8 cellular contexts compared by ENCODE assay signal in the genomic region with DNA sequence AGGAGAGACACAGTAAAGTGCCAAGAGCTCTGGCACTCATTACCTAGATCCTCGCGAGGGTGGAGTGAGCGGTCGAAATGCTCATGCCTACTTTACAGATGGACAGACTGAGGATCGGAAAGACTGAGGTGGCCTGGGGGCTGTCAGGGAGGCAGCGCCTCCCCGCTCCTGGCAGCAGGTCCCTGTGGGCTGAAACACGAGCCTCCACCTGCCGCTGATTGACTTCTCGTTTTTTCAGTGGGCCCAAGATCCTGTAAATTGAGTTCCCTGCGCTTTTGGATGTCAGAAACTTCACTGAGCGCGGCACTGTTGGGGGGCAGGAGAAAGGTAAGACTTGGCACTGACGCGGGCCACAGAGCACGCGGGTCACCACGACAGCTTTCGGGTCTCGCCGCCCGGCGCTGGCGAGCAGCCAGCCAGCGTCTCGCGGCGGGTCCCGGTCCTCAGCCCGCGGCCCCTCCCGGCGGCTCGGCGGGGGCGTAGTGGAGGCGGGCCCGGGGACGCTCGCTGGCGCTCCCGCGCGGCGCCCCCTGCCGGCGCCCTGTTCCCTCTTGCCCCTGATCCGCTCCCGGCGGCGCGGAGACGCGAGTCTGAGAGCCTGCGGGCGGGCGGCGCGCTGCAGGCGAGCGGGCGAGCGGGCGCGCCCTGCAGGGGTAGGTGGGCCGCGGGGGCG. TPM values are rescaled to one million over a fixed set of nuclear protein-coding genes. Genes with fewer than 3 reads are reported as not detected.
DNase-seq lines count a peak whose midpoint lies in the region; ATAC-seq and TF ChIP-seq lines count a peak whose summit lies in the region.

No MANE protein-coding gene starts in this region.

- intact Hi-C loops in lower lobe of right lung (cut with DNase I) = no loop called here

- peaks cover 6% of the 10 kb centered on the region for H3K4me1 ChIP-seq in lower lobe of right lung

- no peaks in the 10 kb centered on the region for H3K9me3 ChIP-seq in lower lobe of right lung

- peaks cover 51% of the 10 kb centered on the region for H3K27me3 ChIP-seq in lower lobe of right lung (ENCODE audit: low read depth)

- TF ChIP-seq CTCF in GM12875 (IDR thresholded peaks at IDR 0.05; ENCODE audit: borderline replicate concordance, insufficient read depth, low read depth, low read length) (peak; percentile 81), coronary artery (IDR thresholded peaks at IDR 0.05) (no peak), lower lobe of right lung (IDR thresholded peaks at IDR 0.05) (peak; percentile 44)

- peak; percentile 63 for DNase-seq in NCI-H2196 treated with DMSO at 0.1 percent for 48 hours (lab: John Stamatoyannopoulos, UW; ENCODE audit: unreplicated experiment)
- DNase-seq in activated CD4-positive, alpha-beta T cell treated with anti-CD3 and anti-CD28 coated beads for 4 hours = peak; percentile 74 to 75
- DNase-seq in coronary artery (ENCODE audit: low spot score) = no peak
- peak; percentile 69 for DNase-seq in lower lobe of right lung
- DNase-seq in stimulated activated CD4-positive, alpha-beta T cell treated with anti-CD3 and anti-CD28 coated beads, TNF-alpha, amount 100 ng/mL, for 1 hour (ENCODE audit: low read depth in 3 of 3, low spot score in 1 of 3) = peak; percentile 21 to 73 (median 44)
- no peak for DNase-seq in GF-D8 (lab: John Stamatoyannopoulos, UW)

- H3K36me3 ChIP-seq in lower lobe of right lung = no peaks in the 10 kb centered on the region

- ATAC-seq in HG02981 (IDR thresholded peaks at IDR 0.05; ENCODE audit: unreplicated experiment) (peak; percentile 88), lower lobe of right lung (peak; percentile 81 to 91)

- peak overlapping the region; percentile 40 for H3K4me3 ChIP-seq in GM12875 (ENCODE audit: low read depth, low read length)
- peak overlapping the region; percentile 76 for H3K4me3 ChIP-seq in coronary artery
- peak overlapping the region; percentile 49 for H3K4me3 ChIP-seq in lower lobe of right lung

- H3K27ac ChIP-seq in coronary artery (no peak overlapping the region), lower lobe of right lung (no peak overlapping the region)

RNA-seq across cellular contexts. Expression of a gene that starts 0.6 kb away (rescaled TPM):
- 0.53 TPM for total RNA-seq in lower lobe of right lung

Comparison
In these comparisons a context has a peak if more than half of its experiments do, and no peak if none do; other contexts are left out.
1. DNase-seq: peak in NCI-H2196 treated with DMSO at 0.1 percent for 48 hours (single experiment), activated CD4-positive, alpha-beta T cell treated with anti-CD3 and anti-CD28 coated beads for 4 hours (2 of 2), lower lobe of right lung (single experiment) and stimulated activated CD4-positive, alpha-beta T cell treated with anti-CD3 and anti-CD28 coated beads, TNF-alpha, amount 100 ng/mL, for 1 hour (3 of 3); none in coronary artery (single experiment) and GF-D8 (single experiment).
2. Peak in every context shown above with its lines, with median percentiles within 50 percentile points of each other: H3K4me3 ChIP-seq.